ENCODE assay signal across 14 cellular contexts in the genomic region with DNA sequence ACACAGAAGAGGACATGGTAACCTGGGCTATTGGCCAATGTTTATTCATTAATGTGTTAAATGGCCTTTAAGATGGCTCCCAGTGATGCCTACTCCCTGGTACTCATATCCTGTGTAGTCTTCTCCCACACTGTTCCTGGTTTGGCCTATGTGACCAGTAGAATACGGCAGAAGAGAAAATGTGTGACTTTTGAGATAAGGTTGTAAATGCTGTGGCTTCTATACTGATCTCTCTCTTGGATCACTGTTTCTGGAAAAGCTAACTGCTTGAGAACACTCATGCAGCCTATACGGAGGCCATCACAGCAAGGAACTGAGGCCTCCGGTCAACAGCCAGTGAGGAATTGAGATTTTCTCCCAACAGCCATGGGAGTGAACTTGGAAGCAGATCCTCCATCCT.
"Had no signal": no experiment of that assay in that cellular context is flagged by ENCODE, and none has a peak within 500 bp of the region (broad histone marks: within the 10 kb centered on the region; RNA-seq: fewer than 3 reads in every experiment).

No MANE protein-coding gene starts in this region.

- H3K27me3 ChIP-seq: SJSA1, tibial artery had no signal

- H3K4me3 ChIP-seq: SJSA1, tibial artery had no signal

- DNase-seq: activated CD4-positive, alpha-beta T cell treated with anti-CD3 and anti-CD28 coated beads, Interleukin-2, amount 50 U/mL, for 1 hour; activated CD4-positive, CD25-positive, alpha-beta regulatory T cell; activated naive CD4-positive, alpha-beta T cell treated with anti-CD3 and anti-CD28 coated beads, Interleukin-2, amount 50 U/mL, for 16 hours; amygdala; effector memory CD8-positive, alpha-beta T cell; hippocampal formation; left ventricle myocardium superior; stimulated activated CD4-positive, alpha-beta T cell treated with anti-CD3 and anti-CD28 coated beads, Interleukin-4, amount 100 ng/mL, for 4 hours; T-helper 9 cell; tibial artery had no signal

- H3K27ac Mint-ChIP-seq: dendritic cell treated with granulocyte-macrophage colony-stimulating factor and Interleukin-4, amounts not matched to agents 40 ng/mL and 50 ng/mL, for 4 days had no signal

- H3K27ac ChIP-seq: parathyroid adenoma, SJSA1, tibial artery had no signal

- H3K9me3 Mint-ChIP-seq: brain; dendritic cell treated with granulocyte-macrophage colony-stimulating factor and Interleukin-4, amounts not matched to agents 40 ng/mL and 50 ng/mL, for 4 days; effector memory CD8-positive, alpha-beta T cell had no signal

- H3K4me3 Mint-ChIP-seq: brain; dendritic cell treated with granulocyte-macrophage colony-stimulating factor and Interleukin-4, amounts not matched to agents 40 ng/mL and 50 ng/mL, for 4 days had no signal

- ATAC-seq: left ventricle myocardium superior had no signal

- H3K36me3 ChIP-seq: tibial artery had no signal

- H3K9me3 ChIP-seq: SJSA1, tibial artery had no signal

- H3K27me3 Mint-ChIP-seq: brain; dendritic cell treated with granulocyte-macrophage colony-stimulating factor and Interleukin-4, amounts not matched to agents 40 ng/mL and 50 ng/mL, for 4 days; effector memory CD8-positive, alpha-beta T cell had no signal

- H3K9ac ChIP-seq: parathyroid adenoma had no signal
